Comparison of ENCODE assay signal across 1 cellular context in the genomic region with DNA sequence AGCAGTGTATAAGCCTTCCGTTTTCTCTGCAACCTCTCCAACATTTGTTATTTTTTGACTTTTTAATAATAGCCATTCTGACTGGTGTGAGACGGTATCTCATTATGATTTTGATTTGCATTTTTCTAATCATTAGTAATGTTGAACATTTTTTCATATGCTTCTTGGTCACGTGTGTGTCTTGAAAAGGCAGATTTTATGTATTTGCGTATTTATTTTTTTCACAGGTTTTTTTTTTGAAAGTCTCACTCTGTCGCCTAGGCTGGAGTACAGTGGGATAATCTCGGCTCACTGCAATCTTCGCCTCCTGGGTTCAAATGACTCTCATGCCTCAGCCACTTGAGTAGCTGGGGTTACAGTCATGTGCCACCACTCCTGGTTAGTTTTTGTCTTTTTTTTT.
A peak's percentile ranks its signal among the peaks of the same experiment; 100 is the strongest.
TF ChIP-seq lines count a peak whose summit lies in the region.

No MANE protein-coding gene starts in this region.

TF ChIP-seq in K562, 482 proteins besides CTCF, POLR2A, EP300 and RAD21:
- TF ChIP-seq ZNF384 (IDR thresholded peaks at IDR 0.05; ENCODE audit: low read depth, low read length), result 0 out of 2 replicates have a peak, but pooled peaks have one; percentile 23
- no peak for TF ChIP-seq DDX20 (tag; IDR thresholded peaks at IDR 0.05; ENCODE audit: low read depth)
